ENCODE assay signal across 8 cellular contexts in the genomic region with DNA sequence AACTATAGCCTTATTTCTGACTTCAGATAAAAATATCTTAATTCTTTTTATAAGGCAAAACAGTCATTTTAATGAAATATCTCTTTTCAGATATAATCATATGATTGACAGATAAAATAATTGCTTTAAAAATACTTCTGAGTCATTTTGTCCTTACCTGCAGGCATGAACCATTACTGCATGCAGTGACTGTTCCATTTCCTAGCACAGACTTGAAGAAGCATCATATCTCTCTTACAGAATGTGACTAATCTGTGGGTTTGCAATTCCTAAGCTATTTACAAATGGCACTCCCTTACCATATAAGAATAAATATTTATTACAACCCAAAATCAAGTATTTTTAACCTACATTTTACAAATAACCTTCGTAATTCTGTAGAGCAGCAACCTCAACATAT.
DNase-seq lines count a peak whose midpoint lies in the region; ATAC-seq and TF ChIP-seq lines count a peak whose summit lies in the region.

No MANE protein-coding gene starts in this region.

- H3K27me3 Mint-ChIP-seq in activated T-cell treated with anti-CD3 and anti-CD28 coated beads, Interleukin-2, amount 50 U/mL, for 72 hours (ENCODE audit: low read depth): no peaks in the 10 kb centered on the region

- H3F3A ChIP-seq in OCI-LY1 (ENCODE audit: insufficient read depth, low read length) (no peaks in the 10 kb centered on the region), neural cell (ENCODE audit: insufficient read depth, low read length, poor library complexity, severe bottlenecking) (peaks cover 3% of the 10 kb centered on the region)

- H2AFZ ChIP-seq in OCI-LY1 (ENCODE audit: low read length) (no peak overlapping the region), neural cell (ENCODE audit: low read depth, low read length) (no peak overlapping the region)

- no peaks in the 10 kb centered on the region for H3K36me3 Mint-ChIP-seq in activated T-cell treated with anti-CD3 and anti-CD28 coated beads, Interleukin-2, amount 50 U/mL, for 72 hours (ENCODE audit: insufficient read depth in 2 of 2)

- H3K9me3 ChIP-seq in OCI-LY1 (ENCODE audit: low read length) (no peaks in the 10 kb centered on the region), neural cell (ENCODE audit: low read length) (no peaks in the 10 kb centered on the region)

- no peak for TF ChIP-seq EP300 in neural cell (conservative IDR thresholded peaks at IDR 0.05; ENCODE audit: poor library complexity, severe bottlenecking)

- peak overlapping the region; percentile 64 for H3K4me3 ChIP-seq in OCI-LY1 (ENCODE audit: low read depth, low read length, poor library complexity, severe bottlenecking)
- H3K4me3 ChIP-seq in neural cell (ENCODE audit: low read length): peak overlapping the region; percentile 74

- peak overlapping the region; percentile 89 to 97 for H3K4me3 Mint-ChIP-seq in activated T-cell treated with anti-CD3 and anti-CD28 coated beads, Interleukin-2, amount 50 U/mL, for 72 hours

- peaks cover 66% of the 10 kb centered on the region for H3K4me1 Mint-ChIP-seq in activated T-cell treated with anti-CD3 and anti-CD28 coated beads, Interleukin-2, amount 50 U/mL, for 72 hours (ENCODE audit: low read depth)

- H3K27ac ChIP-seq in OCI-LY1 (ENCODE audit: low read depth, low read length, poor library complexity, severe bottlenecking) (peak overlapping the region; percentile 70), neural cell (ENCODE audit: low read length) (peak overlapping the region; percentile 90)

- peak overlapping the region; percentile 98 for H3K27ac Mint-ChIP-seq in activated T-cell treated with anti-CD3 and anti-CD28 coated beads, Interleukin-2, amount 50 U/mL, for 72 hours

- H3K4me2 ChIP-seq in OCI-LY1 (ENCODE audit: low read length): peak overlapping the region; percentile 84
- H3K4me2 ChIP-seq in neural cell (ENCODE audit: low read length): peak overlapping the region; percentile 79

- peak overlapping the region; percentile 68 for H3K9ac ChIP-seq in OCI-LY1 (ENCODE audit: low read length)
- peak overlapping the region; percentile 73 for H3K9ac ChIP-seq in neural cell (ENCODE audit: low read length)

- TF ChIP-seq CTCF in OCI-LY1 (IDR thresholded peaks at IDR 0.05; ENCODE audit: low read length): no peak
- TF ChIP-seq CTCF in neural cell (IDR thresholded peaks at IDR 0.05; ENCODE audit: poor library complexity, severe bottlenecking): no peak

- no peaks in the 10 kb centered on the region for H3K27me3 ChIP-seq in OCI-LY1 (ENCODE audit: insufficient read depth, low read length)
- no peaks in the 10 kb centered on the region for H3K27me3 ChIP-seq in neural cell (ENCODE audit: insufficient read depth, low read depth, low read length)

- H3K79me2 ChIP-seq in OCI-LY1 (ENCODE audit: insufficient read depth, low read length) (peaks cover 9% of the 10 kb centered on the region), neural cell (replicated peaks; ENCODE audit: insufficient read depth, low read length) (peaks cover 70% of the 10 kb centered on the region)

- H3K36me3 ChIP-seq in OCI-LY1 (ENCODE audit: insufficient read depth, low read length): no peaks in the 10 kb centered on the region
- H3K36me3 ChIP-seq in neural cell (ENCODE audit: insufficient read depth, low read length): no peaks in the 10 kb centered on the region

- peaks cover 47% of the 10 kb centered on the region for H3K4me1 ChIP-seq in OCI-LY1 (ENCODE audit: insufficient read depth, low read length, severe bottlenecking)

- DNase-seq in activated T-cell treated with anti-CD3 and anti-CD28 coated beads, Interleukin-2, amount 50 U/mL, for 72 hours: peak in 1 of 2 donors; percentile 19
- DNase-seq in activated T-cell treated with anti-CD3 and anti-CD28 coated beads for 4 hours (no peak), dedifferentiated amniotic fluid mesenchymal stem cell (ENCODE audit: extremely low spot score) (peak; percentile 60), NCI-H82 (lab: John Stamatoyannopoulos, UW) (no peak), NOMO-1 (lab: John Stamatoyannopoulos, UW; ENCODE audit: unreplicated experiment in 2 of 2) (no peak)

- H4K20me1 ChIP-seq in OCI-LY1 (ENCODE audit: insufficient read depth, low read length) (no peaks in the 10 kb centered on the region), neural cell (ENCODE audit: insufficient read depth) (no peaks in the 10 kb centered on the region)

- H3K9me2 ChIP-seq in OCI-LY1 (ENCODE audit: low read depth, low read length): no peaks in the 10 kb centered on the region
- H3K9me2 ChIP-seq in neural cell (ENCODE audit: insufficient read depth, low read length): no peaks in the 10 kb centered on the region

- no peaks in the 10 kb centered on the region for H3K9me3 Mint-ChIP-seq in activated T-cell treated with anti-CD3 and anti-CD28 coated beads, Interleukin-2, amount 50 U/mL, for 72 hours

- peak; percentile 83 to 86 for ATAC-seq in activated T-cell treated with anti-CD3 and anti-CD28 coated beads, Interleukin-2, amount 50 U/mL, for 72 hours (replicated peaks in 1 of 2)
- ATAC-seq in HG03439 (IDR thresholded peaks at IDR 0.05; ENCODE audit: unreplicated experiment): no peak

- peak; percentile 29 for TF ChIP-seq RAD21 in neural cell (conservative IDR thresholded peaks at IDR 0.05)

TF ChIP-seq in neural cell, 6 proteins besides CTCF, POLR2A, EP300 and RAD21:
- TF ChIP-seq SMC3 (conservative IDR thresholded peaks at IDR 0.05; ENCODE audit: poor library complexity): no peak
- TF ChIP-seq POLR2AphosphoS5 (IDR thresholded peaks at IDR 0.05): peak; percentile 16
TF ChIP-seq in neural cell: peak in this region for 1.
